In genomic region chr4:5086535-5086934, GRCh38 we compare ENCODE assay signal across 10 cellular contexts. TPM values are rescaled to one million over a fixed set of nuclear protein-coding genes. Genes with fewer than 3 reads are reported as not detected.
"Had no signal": no experiment of that assay in that cellular context is flagged by ENCODE, and none has a peak within 500 bp of the region (broad histone marks: within the 10 kb centered on the region; RNA-seq: fewer than 3 reads in every experiment).

No MANE protein-coding gene starts in this region.

- ATAC-seq: GM23338 had no signal

- H3K9ac ChIP-seq: KMS-11 had no signal

- DNase-seq: H9, HCEC 1CT, IMR-90, KBM-7 had no signal

- H3K27ac ChIP-seq: KMS-11 had no signal

- FAIRE-seq: H1, H54, HTR-8/SVneo had no signal

- H2AFZ ChIP-seq: GM23338 had no signal

- H3K4me3 ChIP-seq: GM23338 had no signal

- H3K4me2 ChIP-seq: GM23338, KMS-11 had no signal

RNA-seq across cellular contexts. Expression of gene STK32B, which starts 35.3 kb away (rescaled TPM):
- total RNA-seq: HT-29 had no signal
